Comparison of ENCODE assay signal across 2 cellular contexts in genomic region chr1:94888201-94888600, GRCh38.
TF ChIP-seq lines count a peak whose summit lies in the region.

No MANE protein-coding gene starts in this region.

TF ChIP-seq in GM23338, 12 proteins besides CTCF, POLR2A, EP300 and RAD21:
- TF ChIP-seq STAT1 (IDR thresholded peaks at IDR 0.05; ENCODE audit: unreplicated experiment) (no peak), EZH2 (IDR thresholded peaks at IDR 0.05; ENCODE audit: low read depth, unreplicated experiment) (no peak), EZH2phosphoT487 (IDR thresholded peaks at IDR 0.05; ENCODE audit: unreplicated experiment) (no peak), REST (IDR thresholded peaks at IDR 0.05; ENCODE audit: unreplicated experiment) (no peak), JUNB (IDR thresholded peaks at IDR 0.05; ENCODE audit: unreplicated experiment) (no peak)
- TF ChIP-seq, protein P1, sequence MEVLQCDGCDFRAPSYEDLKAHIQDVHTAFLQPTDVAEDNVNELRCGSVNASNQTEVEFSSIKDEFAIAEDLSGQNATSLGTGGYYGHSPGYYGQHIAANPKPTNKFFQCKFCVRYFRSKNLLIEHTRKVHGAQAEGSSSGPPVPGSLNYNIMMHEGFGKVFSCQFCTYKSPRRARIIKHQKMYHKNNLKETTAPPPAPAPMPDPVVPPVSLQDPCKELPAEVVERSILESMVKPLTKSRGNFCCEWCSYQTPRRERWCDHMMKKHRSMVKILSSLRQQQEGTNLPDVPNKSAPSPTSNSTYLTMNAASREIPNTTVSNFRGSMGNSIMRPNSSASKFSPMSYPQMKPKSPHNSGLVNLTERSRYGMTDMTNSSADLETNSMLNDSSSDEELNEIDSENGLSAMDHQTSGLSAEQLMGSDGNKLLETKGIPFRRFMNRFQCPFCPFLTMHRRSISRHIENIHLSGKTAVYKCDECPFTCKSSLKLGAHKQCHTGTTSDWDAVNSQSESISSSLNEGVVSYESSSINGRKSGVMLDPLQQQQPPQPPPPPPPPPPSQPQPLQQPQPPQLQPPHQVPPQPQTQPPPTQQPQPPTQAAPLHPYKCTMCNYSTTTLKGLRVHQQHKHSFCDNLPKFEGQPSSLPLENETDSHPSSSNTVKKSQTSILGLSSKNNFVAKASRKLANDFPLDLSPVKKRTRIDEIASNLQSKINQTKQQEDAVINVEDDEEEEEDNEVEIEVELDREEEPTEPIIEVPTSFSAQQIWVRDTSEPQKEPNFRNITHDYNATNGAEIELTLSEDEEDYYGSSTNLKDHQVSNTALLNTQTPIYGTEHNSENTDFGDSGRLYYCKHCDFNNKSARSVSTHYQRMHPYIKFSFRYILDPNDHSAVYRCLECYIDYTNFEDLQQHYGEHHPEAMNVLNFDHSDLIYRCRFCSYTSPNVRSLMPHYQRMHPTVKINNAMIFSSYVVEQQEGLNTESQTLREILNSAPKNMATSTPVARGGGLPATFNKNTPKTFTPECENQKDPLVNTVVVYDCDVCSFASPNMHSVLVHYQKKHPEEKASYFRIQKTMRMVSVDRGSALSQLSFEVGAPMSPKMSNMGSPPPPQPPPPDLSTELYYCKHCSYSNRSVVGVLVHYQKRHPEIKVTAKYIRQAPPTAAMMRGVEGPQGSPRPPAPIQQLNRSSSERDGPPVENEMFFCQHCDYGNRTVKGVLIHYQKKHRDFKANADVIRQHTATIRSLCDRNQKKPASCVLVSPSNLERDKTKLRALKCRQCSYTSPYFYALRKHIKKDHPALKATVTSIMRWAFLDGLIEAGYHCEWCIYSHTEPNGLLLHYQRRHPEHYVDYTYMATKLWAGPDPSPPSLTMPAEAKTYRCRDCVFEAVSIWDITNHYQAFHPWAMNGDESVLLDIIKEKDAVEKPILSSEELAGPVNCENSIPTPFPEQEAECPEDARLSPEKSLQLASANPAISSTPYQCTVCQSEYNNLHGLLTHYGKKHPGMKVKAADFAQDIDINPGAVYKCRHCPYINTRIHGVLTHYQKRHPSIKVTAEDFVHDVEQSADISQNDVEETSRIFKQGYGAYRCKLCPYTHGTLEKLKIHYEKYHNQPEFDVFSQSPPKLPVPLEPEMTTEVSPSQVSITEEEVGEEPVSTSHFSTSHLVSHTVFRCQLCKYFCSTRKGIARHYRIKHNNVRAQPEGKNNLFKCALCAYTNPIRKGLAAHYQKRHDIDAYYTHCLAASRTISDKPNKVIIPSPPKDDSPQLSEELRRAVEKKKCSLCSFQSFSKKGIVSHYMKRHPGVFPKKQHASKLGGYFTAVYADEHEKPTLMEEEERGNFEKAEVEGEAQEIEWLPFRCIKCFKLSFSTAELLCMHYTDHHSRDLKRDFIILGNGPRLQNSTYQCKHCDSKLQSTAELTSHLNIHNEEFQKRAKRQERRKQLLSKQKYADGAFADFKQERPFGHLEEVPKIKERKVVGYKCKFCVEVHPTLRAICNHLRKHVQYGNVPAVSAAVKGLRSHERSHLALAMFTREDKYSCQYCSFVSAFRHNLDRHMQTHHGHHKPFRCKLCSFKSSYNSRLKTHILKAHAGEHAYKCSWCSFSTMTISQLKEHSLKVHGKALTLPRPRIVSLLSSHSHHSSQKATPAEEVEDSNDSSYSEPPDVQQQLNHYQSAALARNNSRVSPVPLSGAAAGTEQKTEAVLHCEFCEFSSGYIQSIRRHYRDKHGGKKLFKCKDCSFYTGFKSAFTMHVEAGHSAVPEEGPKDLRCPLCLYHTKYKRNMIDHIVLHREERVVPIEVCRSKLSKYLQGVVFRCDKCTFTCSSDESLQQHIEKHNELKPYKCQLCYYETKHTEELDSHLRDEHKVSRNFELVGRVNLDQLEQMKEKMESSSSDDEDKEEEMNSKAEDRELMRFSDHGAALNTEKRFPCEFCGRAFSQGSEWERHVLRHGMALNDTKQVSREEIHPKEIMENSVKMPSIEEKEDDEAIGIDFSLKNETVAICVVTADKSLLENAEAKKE (CRISPR knock-in tag; IDR thresholded peaks at IDR 0.05) = no peak
TF ChIP-seq in GM23338: peak in this region for 0.

TF ChIP-seq in H1, 55 proteins besides CTCF, POLR2A, EP300 and RAD21:
- TF ChIP-seq ASH2L (IDR thresholded peaks at IDR 0.05; ENCODE audit: low read length) (no peak), KDM5A (IDR thresholded peaks at IDR 0.05; ENCODE audit: low read length) (no peak), POU5F1 (IDR thresholded peaks at IDR 0.05; ENCODE audit: low read depth, low read length) (no peak), RFX5 (IDR thresholded peaks at IDR 0.05; ENCODE audit: borderline replicate concordance, low read depth, low read length) (no peak), TBP (IDR thresholded peaks at IDR 0.05; ENCODE audit: low read depth, low read length) (no peak), POLR2AphosphoS5 (IDR thresholded peaks at IDR 0.05; ENCODE audit: low read depth, low read length) (no peak), NRF1 (IDR thresholded peaks at IDR 0.05; ENCODE audit: low read depth, low read length) (no peak), GTF2F1 (IDR thresholded peaks at IDR 0.05; ENCODE audit: borderline replicate concordance, low read depth, low read length) (no peak), CTBP2 (IDR thresholded peaks at IDR 0.05; ENCODE audit: borderline replicate concordance, insufficient read depth, insufficient read length, low read length) (no peak), CBX8 (IDR thresholded peaks at IDR 0.05; ENCODE audit: borderline replicate concordance, low read depth, low read length) (no peak), CHD1 (IDR thresholded peaks at IDR 0.05; ENCODE audit: low read depth, low read length) (no peak), RXRA (IDR thresholded peaks at IDR 0.05; ENCODE audit: insufficient read depth, low read depth, low read length) (no peak), MAX (IDR thresholded peaks at IDR 0.05) (no peak)
